ENCODE assay signal across 1 cellular context in the genomic region with DNA sequence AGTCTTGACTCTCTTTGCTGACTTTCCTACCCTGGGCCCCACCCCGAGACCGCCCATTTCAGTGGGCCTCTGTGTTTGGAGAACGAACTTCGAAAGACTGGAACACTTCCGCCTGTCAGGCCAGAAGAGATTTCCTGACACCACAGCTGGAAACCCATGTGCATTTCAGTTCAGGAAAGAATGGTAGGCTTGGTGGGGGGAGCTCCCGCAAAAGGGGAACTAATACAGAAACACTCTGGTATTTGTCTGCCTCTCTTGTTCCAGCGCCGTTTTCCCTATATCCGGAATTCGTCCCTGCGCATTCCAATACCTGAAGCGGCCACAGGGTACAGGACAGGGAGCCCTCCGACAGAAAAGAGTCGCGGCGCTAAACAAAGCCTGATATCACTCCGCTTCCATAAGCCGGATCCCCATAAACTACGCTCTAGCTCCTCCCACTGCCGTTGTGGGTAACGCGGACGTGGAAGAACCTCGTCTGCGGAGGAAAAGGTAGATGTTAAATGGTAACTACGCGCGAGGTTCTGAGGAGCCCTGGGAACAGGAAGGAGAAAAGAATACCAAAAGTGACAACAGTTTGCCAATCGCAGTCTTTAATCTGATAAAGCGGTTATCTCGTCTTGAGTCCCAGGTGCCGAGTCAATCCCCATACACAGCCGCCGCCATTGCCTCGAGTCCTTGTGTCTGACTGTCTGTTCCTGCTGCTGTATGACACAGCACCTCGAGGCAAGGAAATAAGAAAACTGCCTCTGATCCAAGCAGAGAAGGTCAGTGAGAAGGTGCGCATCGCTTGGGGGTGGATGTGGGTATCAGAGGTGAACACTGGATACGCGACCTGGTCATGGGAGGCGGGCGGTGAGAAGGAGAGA.
TF ChIP-seq lines count a peak whose summit lies in the region.

Gene ARMCX5, plus strand, starts transcription at position 432 of the 866 bp plus-strand sequence. CDS start 2,627 bp downstream, outside the sequence.

TF ChIP-seq in IMR-90, 13 proteins besides CTCF, POLR2A, EP300 and RAD21:
- TF ChIP-seq, protein P1, sequence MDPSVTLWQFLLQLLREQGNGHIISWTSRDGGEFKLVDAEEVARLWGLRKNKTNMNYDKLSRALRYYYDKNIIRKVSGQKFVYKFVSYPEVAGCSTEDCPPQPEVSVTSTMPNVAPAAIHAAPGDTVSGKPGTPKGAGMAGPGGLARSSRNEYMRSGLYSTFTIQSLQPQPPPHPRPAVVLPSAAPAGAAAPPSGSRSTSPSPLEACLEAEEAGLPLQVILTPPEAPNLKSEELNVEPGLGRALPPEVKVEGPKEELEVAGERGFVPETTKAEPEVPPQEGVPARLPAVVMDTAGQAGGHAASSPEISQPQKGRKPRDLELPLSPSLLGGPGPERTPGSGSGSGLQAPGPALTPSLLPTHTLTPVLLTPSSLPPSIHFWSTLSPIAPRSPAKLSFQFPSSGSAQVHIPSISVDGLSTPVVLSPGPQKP (IDR thresholded peaks at IDR 0.05; ENCODE audit: borderline replicate concordance, low read depth, low read length) = no peak
- TF ChIP-seq MXI1 (IDR thresholded peaks at IDR 0.05; ENCODE audit: borderline replicate concordance, low read depth, low read length) (no peak), MAFK (IDR thresholded peaks at IDR 0.05; ENCODE audit: low read depth, low read length) (no peak)
